ENCODE assay signal across 25 cellular contexts in the genomic region with DNA sequence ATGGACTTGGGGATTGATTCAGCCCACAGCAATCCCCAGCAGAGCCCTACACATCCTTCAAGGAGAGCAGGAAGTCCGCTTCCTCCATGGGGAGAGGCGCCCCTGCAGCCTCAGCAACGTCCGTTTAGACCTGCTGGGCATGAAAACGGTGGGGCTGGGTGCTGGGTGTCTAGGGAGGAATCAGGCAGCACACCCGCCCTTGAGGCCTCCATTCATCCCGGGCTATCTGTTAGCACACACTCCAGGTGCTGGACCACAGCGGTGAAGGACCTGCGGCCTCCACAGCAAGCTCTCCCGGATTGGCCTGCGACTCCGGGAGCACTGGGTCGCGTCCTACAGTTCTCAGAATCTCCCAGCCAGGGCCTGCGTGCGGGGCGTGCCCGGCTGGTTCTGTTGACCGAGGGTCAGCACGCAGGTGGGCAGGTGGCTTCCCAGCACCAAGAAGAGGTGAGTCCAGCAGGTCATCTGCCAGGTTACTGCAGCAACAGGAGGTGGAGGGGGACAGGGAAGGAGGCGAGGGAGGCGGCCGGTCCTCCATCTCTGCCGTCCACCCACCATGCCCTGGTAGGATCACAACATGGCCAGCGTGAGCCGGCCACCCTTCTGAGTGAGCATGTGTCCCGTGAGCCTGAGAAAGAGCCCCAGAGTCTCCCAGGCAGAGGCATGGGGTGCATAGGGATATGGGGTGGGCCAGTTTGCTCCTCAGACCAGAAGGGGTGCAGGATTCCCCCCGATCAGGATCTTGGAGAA.
A peak's percentile ranks its signal among the peaks of the same experiment; 100 is the strongest.
DNase-seq lines count a peak whose midpoint lies in the region; ATAC-seq and TF ChIP-seq lines count a peak whose summit lies in the region.
"Had no signal": no experiment of that assay in that cellular context is flagged by ENCODE, and none has a peak within 500 bp of the region (broad histone marks: within the 10 kb centered on the region; RNA-seq: fewer than 3 reads in every experiment).

No MANE protein-coding gene starts in this region.

- H3K4me3 ChIP-seq in neural progenitor cell (no peak overlapping the region), GM23338 (no peak overlapping the region), MM.1S (ENCODE audit: low read length) (no peak overlapping the region), Peyer's patch (no peak overlapping the region)
- H3K4me3 ChIP-seq: K562 had no signal

- H3K27ac ChIP-seq in RWPE1 (peak overlapping the region; percentile 32; the same call in 1 of the 2 replicates), neural progenitor cell (no peak overlapping the region), GM23338 (ENCODE audit: low read depth) (no peak overlapping the region), MM.1S (ENCODE audit: low read length) (no peak overlapping the region), Peyer's patch (no peak overlapping the region)
- H3K27ac ChIP-seq: 22Rv1 had no signal

- no peaks in the 10 kb centered on the region for H3K9me3 ChIP-seq in neural progenitor cell (ENCODE audit: low read depth)
- no peaks in the 10 kb centered on the region for H3K9me3 ChIP-seq in MM.1S (replicated peaks; ENCODE audit: insufficient read depth, low read length)
- no peaks in the 10 kb centered on the region for H3K9me3 ChIP-seq in Peyer's patch

- H3K9ac ChIP-seq in neural progenitor cell (no peak overlapping the region), MM.1S (ENCODE audit: low read length) (no peak overlapping the region)

- no peaks in the 10 kb centered on the region for H3K4me1 ChIP-seq in neural progenitor cell
- H3K4me1 ChIP-seq in GM23338 (ENCODE audit: insufficient read depth), result peaks cover 8% of the 10 kb centered on the region
- H3K4me1 ChIP-seq in MM.1S (ENCODE audit: low read length), result no peaks in the 10 kb centered on the region
- H3K4me1 ChIP-seq in Peyer's patch, result peaks cover 0 to 3% (median 0%) of the 10 kb centered on the region in 4 donors

- no peaks in the 10 kb centered on the region for H3K36me3 ChIP-seq in neural progenitor cell
- H3K36me3 ChIP-seq in GM23338 (ENCODE audit: insufficient read depth), result no peaks in the 10 kb centered on the region
- H3K36me3 ChIP-seq in MM.1S (replicated peaks; ENCODE audit: insufficient read depth, low read length), result no peaks in the 10 kb centered on the region
- H3K36me3 ChIP-seq in Peyer's patch, result no peaks in the 10 kb centered on the region

- no peaks in the 10 kb centered on the region for H3K27me3 ChIP-seq in neural progenitor cell
- no peaks in the 10 kb centered on the region for H3K27me3 ChIP-seq in GM23338 (ENCODE audit: insufficient read depth)
- peaks cover 84% of the 10 kb centered on the region for H3K27me3 ChIP-seq in MM.1S (replicated peaks; ENCODE audit: insufficient read depth, low read length)
- no peaks in the 10 kb centered on the region for H3K27me3 ChIP-seq in Peyer's patch

- DNase-seq in activated CD4-positive, alpha-beta T cell treated with anti-CD3 and anti-CD28 coated beads, Interleukin-2, amount 10 ng/mL, durations not matched to agents 7 days and 5 days, result no peak
- no peak for DNase-seq in activated CD4-positive, alpha-beta T cell treated with anti-CD3 and anti-CD28 coated beads, Interleukin-2, amount 50 U/mL, for 1 hour
- DNase-seq in RWPE1 (ENCODE audit: low spot score) (no peak), neural progenitor cell (ENCODE audit: low spot score) (no peak), GM23338 (ENCODE audit: low spot score) (no peak), MM.1S (no peak), Peyer's patch (no peak)
- no peak for DNase-seq in stimulated activated naive B cell treated with anti-CD40 and anti-IgM and Interleukin-4, amounts not matched to agents 10 μg/mL and 1 μg/mL and 100 μg/mL, for 72 hours
- DNase-seq: H9; Kasumi-1; MV-4-11; NCI-H1105; NCI-H146; NCI-H1930; NCI-H2107; NCI-H446; NCI-H526; NCI-H82; NK-92 treated with Interleukin-12 subunit alpha and Interleukin-12 subunit beta, amount 100 ng/mL, for 24 hours; PC-3; RPMI8226; SHP77 treated with DMSO at 0.1 percent for 48 hours had no signal

- no peak overlapping the region for H3K4me3 Mint-ChIP-seq in activated CD4-positive, alpha-beta T cell treated with anti-CD3 and anti-CD28 coated beads, Interleukin-2, amount 10 ng/mL, durations not matched to agents 7 days and 5 days
- H3K4me3 Mint-ChIP-seq in neural progenitor cell (no peak overlapping the region), GM23338 (no peak overlapping the region)
- no peak overlapping the region for H3K4me3 Mint-ChIP-seq in stimulated activated naive B cell treated with anti-CD40 and anti-IgM and Interleukin-4, amounts not matched to agents 10 μg/mL and 1 μg/mL and 100 μg/mL, for 72 hours
- H3K4me3 Mint-ChIP-seq: B cell, H9 had no signal

- H3K4me2 ChIP-seq in neural progenitor cell (no peak overlapping the region), GM23338 (no peak overlapping the region), MM.1S (ENCODE audit: low read depth, low read length) (no peak overlapping the region)

- no peaks in the 10 kb centered on the region for H3K9me3 Mint-ChIP-seq in activated CD4-positive, alpha-beta T cell treated with anti-CD3 and anti-CD28 coated beads, Interleukin-2, amount 10 ng/mL, durations not matched to agents 7 days and 5 days
- H3K9me3 Mint-ChIP-seq in neural progenitor cell (peaks cover 3% of the 10 kb centered on the region), GM23338 (no peaks in the 10 kb centered on the region)
- H3K9me3 Mint-ChIP-seq in stimulated activated naive B cell treated with anti-CD40 and anti-IgM and Interleukin-4, amounts not matched to agents 10 μg/mL and 1 μg/mL and 100 μg/mL, for 72 hours, result no peaks in the 10 kb centered on the region
- H3K9me3 Mint-ChIP-seq: H9 had no signal

- H4K20me1 ChIP-seq in neural progenitor cell (ENCODE audit: low read depth) (no peaks in the 10 kb centered on the region), GM23338 (replicated peaks; ENCODE audit: insufficient read depth) (no peaks in the 10 kb centered on the region), MM.1S (ENCODE audit: insufficient read depth, low read length) (no peaks in the 10 kb centered on the region)

- no peak overlapping the region for H2AFZ ChIP-seq in neural progenitor cell (replicated peaks)
- H2AFZ ChIP-seq in GM23338, result no peak overlapping the region
- H2AFZ ChIP-seq in MM.1S (ENCODE audit: low read length), result no peak overlapping the region

- CTCF ChIA-PET in activated CD4-positive, alpha-beta T cell treated with anti-CD3 and anti-CD28 coated beads, Interleukin-2, amount 10 ng/mL, durations not matched to agents 7 days and 5 days (lab: Charles Lee), result interaction anchor here (0.6 kb wide), 1 partner anchor 157 kb away, joined by 3 read pairs; no protein-coding TSS in a partner anchor
- CTCF ChIA-PET in RWPE1 (lab: Yijun Ruan, JAX), result no interaction called here

- POLR2A ChIA-PET in activated CD4-positive, alpha-beta T cell treated with anti-CD3 and anti-CD28 coated beads, Interleukin-2, amount 10 ng/mL, durations not matched to agents 7 days and 5 days (lab: Charles Lee), result no interaction called here
- POLR2A ChIA-PET in RWPE1 (lab: Yijun Ruan, JAX; ENCODE audit: low non-redundant PET), result no interaction called here

- peak overlapping the region; percentile 19 for H3K27ac Mint-ChIP-seq in activated CD4-positive, alpha-beta T cell treated with anti-CD3 and anti-CD28 coated beads, Interleukin-2, amount 10 ng/mL, durations not matched to agents 7 days and 5 days
- H3K27ac Mint-ChIP-seq in neural progenitor cell (peak overlapping the region; percentile 38), GM23338 (no peak overlapping the region)
- H3K27ac Mint-ChIP-seq in stimulated activated naive B cell treated with anti-CD40 and anti-IgM and Interleukin-4, amounts not matched to agents 10 μg/mL and 1 μg/mL and 100 μg/mL, for 72 hours, result peak overlapping the region; percentile 34
- H3K27ac Mint-ChIP-seq: B cell had no signal

- no peaks in the 10 kb centered on the region for H3K79me2 ChIP-seq in neural progenitor cell (ENCODE audit: low read depth)
- H3K79me2 ChIP-seq in GM23338 (replicated peaks; ENCODE audit: insufficient read depth), result no peaks in the 10 kb centered on the region
- H3K79me2 ChIP-seq in MM.1S (ENCODE audit: low read length), result no peaks in the 10 kb centered on the region

- H3F3A ChIP-seq in neural progenitor cell (ENCODE audit: low read depth) (no peaks in the 10 kb centered on the region), GM23338 (replicated peaks; ENCODE audit: low read depth) (no peaks in the 10 kb centered on the region), MM.1S (ENCODE audit: insufficient read depth, low read length) (no peaks in the 10 kb centered on the region)

- no peaks in the 10 kb centered on the region for H3K36me3 Mint-ChIP-seq in activated CD4-positive, alpha-beta T cell treated with anti-CD3 and anti-CD28 coated beads, Interleukin-2, amount 10 ng/mL, durations not matched to agents 7 days and 5 days (ENCODE audit: low read depth)
- H3K36me3 Mint-ChIP-seq in neural progenitor cell, result no peaks in the 10 kb centered on the region
- H3K36me3 Mint-ChIP-seq in stimulated activated naive B cell treated with anti-CD40 and anti-IgM and Interleukin-4, amounts not matched to agents 10 μg/mL and 1 μg/mL and 100 μg/mL, for 72 hours, result no peaks in the 10 kb centered on the region
- no peaks in the 10 kb centered on the region for H3K36me3 Mint-ChIP-seq in GM23338 (ENCODE audit: low read depth)

- TF ChIP-seq POLR2A in Peyer's patch (IDR thresholded peaks at IDR 0.05), result no peak

- no peak for ATAC-seq in stimulated activated naive B cell treated with anti-CD40 and anti-IgM and Interleukin-4, amounts not matched to agents 10 μg/mL and 1 μg/mL and 100 μg/mL, for 72 hours (replicated peaks)
- ATAC-seq in GM23338, result no peak
- ATAC-seq: K562, PC-3 had no signal

- no peaks in the 10 kb centered on the region for H3K27me3 Mint-ChIP-seq in activated CD4-positive, alpha-beta T cell treated with anti-CD3 and anti-CD28 coated beads, Interleukin-2, amount 10 ng/mL, durations not matched to agents 7 days and 5 days
- H3K27me3 Mint-ChIP-seq in neural progenitor cell (ENCODE audit: insufficient read depth, low read depth) (peaks cover 7% of the 10 kb centered on the region), GM23338 (ENCODE audit: insufficient read depth, low read depth, poor library complexity) (peaks cover 11% of the 10 kb centered on the region)
- peaks cover 19 to 32% of the 10 kb centered on the region in 2 donors for H3K27me3 Mint-ChIP-seq in stimulated activated naive B cell treated with anti-CD40 and anti-IgM and Interleukin-4, amounts not matched to agents 10 μg/mL and 1 μg/mL and 100 μg/mL, for 72 hours

- H3K4me1 Mint-ChIP-seq in activated CD4-positive, alpha-beta T cell treated with anti-CD3 and anti-CD28 coated beads, Interleukin-2, amount 10 ng/mL, durations not matched to agents 7 days and 5 days, result peaks cover 16% of the 10 kb centered on the region
- H3K4me1 Mint-ChIP-seq in neural progenitor cell (peaks cover 20% of the 10 kb centered on the region), GM23338 (peaks cover 13% of the 10 kb centered on the region; the same call in 2 of the 3 replicates)
- peaks cover 3 to 9% of the 10 kb centered on the region in 2 donors for H3K4me1 Mint-ChIP-seq in stimulated activated naive B cell treated with anti-CD40 and anti-IgM and Interleukin-4, amounts not matched to agents 10 μg/mL and 1 μg/mL and 100 μg/mL, for 72 hours
- H3K4me1 Mint-ChIP-seq: B cell had no signal

- TF ChIP-seq CTCF in RWPE1 (conservative IDR thresholded peaks at IDR 0.05; ENCODE audit: low read depth) (no peak), neural progenitor cell (IDR thresholded peaks at IDR 0.05) (no peak), GM23338 (conservative IDR thresholded peaks at IDR 0.05; ENCODE audit: low read depth in 2 of 2) (no peak), MM.1S (IDR thresholded peaks at IDR 0.05; ENCODE audit: low read length) (no peak), Peyer's patch (IDR thresholded peaks at IDR 0.05) (no peak)

- H3K9me2 ChIP-seq in GM23338 (ENCODE audit: insufficient read depth), result no peaks in the 10 kb centered on the region
- no peaks in the 10 kb centered on the region for H3K9me2 ChIP-seq in MM.1S (replicated peaks; ENCODE audit: insufficient read depth, low read length)
